1 cellular context compared by ENCODE assay signal in genomic region chr20:1362484-1362883, GRCh38.
TF ChIP-seq lines count a peak whose summit lies in the region.

No MANE protein-coding gene starts in this region.

TF ChIP-seq in SK-N-SH treated with all-trans-retinoic acid at 6 μM for 48 hours, 23 proteins besides CTCF, POLR2A, EP300 and RAD21 (continued from another document):
- TF ChIP-seq POU6F1 (CRISPR knock-in tag; IDR thresholded peaks at IDR 0.05; ENCODE audit: borderline replicate concordance, low read depth) (no peak), ZNF565 (CRISPR knock-in tag; conservative IDR thresholded peaks at IDR 0.05; ENCODE audit: low read depth) (no peak), ARNTL (CRISPR knock-in tag; IDR thresholded peaks at IDR 0.05; ENCODE audit: borderline replicate concordance, low read depth) (no peak), PPARA (CRISPR knock-in tag; IDR thresholded peaks at IDR 0.05; ENCODE audit: borderline replicate concordance) (no peak), CSDC2 (CRISPR knock-in tag; IDR thresholded peaks at IDR 0.05) (no peak), RARB (CRISPR knock-in tag; IDR thresholded peaks at IDR 0.05) (no peak), TSHZ2 (CRISPR knock-in tag; IDR thresholded peaks at IDR 0.05) (no peak), TCF4 (CRISPR knock-in tag; IDR thresholded peaks at IDR 0.05; ENCODE audit: borderline replicate concordance) (no peak), ZFP3 (CRISPR knock-in tag; IDR thresholded peaks at IDR 0.05) (no peak), GLIS3 (CRISPR knock-in tag; IDR thresholded peaks at IDR 0.05) (no peak), ESRRG (CRISPR knock-in tag; IDR thresholded peaks at IDR 0.05) (no peak), PATZ1 (CRISPR knock-in tag; IDR thresholded peaks at IDR 0.05; ENCODE audit: borderline replicate concordance) (no peak)
- TF ChIP-seq, protein P1, sequence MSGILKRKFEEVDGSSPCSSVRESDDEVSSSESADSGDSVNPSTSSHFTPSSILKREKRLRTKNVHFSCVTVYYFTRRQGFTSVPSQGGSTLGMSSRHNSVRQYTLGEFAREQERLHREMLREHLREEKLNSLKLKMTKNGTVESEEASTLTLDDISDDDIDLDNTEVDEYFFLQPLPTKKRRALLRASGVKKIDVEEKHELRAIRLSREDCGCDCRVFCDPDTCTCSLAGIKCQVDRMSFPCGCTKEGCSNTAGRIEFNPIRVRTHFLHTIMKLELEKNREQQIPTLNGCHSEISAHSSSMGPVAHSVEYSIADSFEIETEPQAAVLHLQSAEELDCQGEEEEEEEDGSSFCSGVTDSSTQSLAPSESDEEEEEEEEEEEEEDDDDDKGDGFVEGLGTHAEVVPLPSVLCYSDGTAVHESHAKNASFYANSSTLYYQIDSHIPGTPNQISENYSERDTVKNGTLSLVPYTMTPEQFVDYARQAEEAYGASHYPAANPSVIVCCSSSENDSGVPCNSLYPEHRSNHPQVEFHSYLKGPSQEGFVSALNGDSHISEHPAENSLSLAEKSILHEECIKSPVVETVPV (CRISPR knock-in tag; IDR thresholded peaks at IDR 0.05) = no peak
